17 cellular contexts compared by ENCODE assay signal in genomic region chr18:13387856-13388548, GRCh38.
DNase-seq lines count a peak whose midpoint lies in the region; ATAC-seq, FAIRE-seq and TF ChIP-seq lines count a peak whose summit lies in the region.
"Had no signal": no experiment of that assay in that cellular context is flagged by ENCODE, and none has a peak within 500 bp of the region (broad histone marks: within the 10 kb centered on the region; RNA-seq: fewer than 3 reads in every experiment).

No MANE protein-coding gene starts in this region.

- in situ Hi-C loops in GM23248 (cut with MboI) = no loop called here

- H3K9me1 ChIP-seq in endothelial cell of umbilical vein (replicated peaks; ENCODE audit: control insufficient read depth, extremely low read depth, insufficient read depth, low read length) = no peaks in the 10 kb centered on the region

- no peak for TF ChIP-seq POLR2A in endothelial cell of umbilical vein (IDR thresholded peaks at IDR 0.05; ENCODE audit: low read depth, low read length)

- 0 out of 2 replicates have a peak overlapping the region, but pooled peaks have one; percentile 22 for H3K9ac ChIP-seq in GM23248
- H3K9ac ChIP-seq in endothelial cell of umbilical vein (replicated peaks; ENCODE audit: extremely low read depth, insufficient read depth, low read length) = no peak overlapping the region

- no peaks in the 10 kb centered on the region for H3K9me2 ChIP-seq in GM23248 (ENCODE audit: insufficient read depth)

- BruUV-seq in endothelial cell of umbilical vein (replicated peaks; lab: Mats Ljungman, UMichigan) = no TSS peak

- WGBS in GM23248 (ENCODE audit: low coverage in 1 of 2, low lambda C conversion rate in 2 of 2, missing lambda C conversion rate in 2 of 2), 2 experiments = 14 to 15% methylated on average over 13 of the region's 13 CpGs

- H3K27ac ChIP-seq in GM23248 (no peak overlapping the region), endothelial cell of umbilical vein (ENCODE audit: insufficient read depth, low read depth, low read length) (no peak overlapping the region)
- H3K27ac ChIP-seq: pancreas, SK-N-MC had no signal

- no peak for FAIRE-seq in endothelial cell of umbilical vein (lab: Jason Lieb, UNC)
- FAIRE-seq: pancreas had no signal

- POLR2A ChIA-PET in endothelial cell of umbilical vein (lab: Charles Lee) = no interaction called here

- no peaks in the 10 kb centered on the region for H4K20me1 ChIP-seq in GM23248 (ENCODE audit: insufficient read depth)
- no peaks in the 10 kb centered on the region for H4K20me1 ChIP-seq in endothelial cell of umbilical vein (replicated peaks; ENCODE audit: control insufficient read depth, extremely low read depth, insufficient read depth, low read length)

- H3K4me3 Mint-ChIP-seq in osteocyte (ENCODE audit: unreplicated experiment) (no peak overlapping the region), glutamatergic neuron (ENCODE audit: unreplicated experiment) (no peak overlapping the region)
- H3K4me3 Mint-ChIP-seq: activated naive CD4-positive, alpha-beta T cell treated with anti-CD3 and anti-CD28 coated beads, Interleukin-2, amount 50 U/mL, for 24 hours; CD8-positive, alpha-beta memory T cell; HFFc6 had no signal

- peak; percentile 22 for DNase-seq in AG09319 (ENCODE audit: extremely low read depth, low read depth)
- peak; percentile 80 for DNase-seq in GM23248
- DNase-seq in endothelial cell of umbilical vein (ENCODE audit: low read depth, low spot score) = peak; percentile 13
- DNase-seq in osteocyte (ENCODE audit: extremely low spot score, unreplicated experiment) = peak; percentile 40
- no peak for DNase-seq in glutamatergic neuron
- DNase-seq in kidney tubule cell (ENCODE audit: low spot score) = no peak
- DNase-seq: CD8-positive, alpha-beta memory T cell; erythroblast; HFFc6; mesendoderm; NCI-H2171; pancreas; stimulated activated CD8-positive, alpha-beta memory T cell treated with anti-CD3 and anti-CD28 coated beads, Interleukin-4, amount 100 ng/mL, for 48 hours had no signal

- H2AFZ ChIP-seq in GM23248 = peak overlapping the region; percentile 42; the same call in 1 of the 2 replicates
- H2AFZ ChIP-seq in endothelial cell of umbilical vein (ENCODE audit: low read depth, low read length) = no peak overlapping the region

- H3K79me2 ChIP-seq in GM23248 (ENCODE audit: insufficient read depth) (no peaks in the 10 kb centered on the region), endothelial cell of umbilical vein (ENCODE audit: control insufficient read depth, insufficient read depth, low read length) (no peaks in the 10 kb centered on the region)

- dilution Hi-C loops in endothelial cell of umbilical vein (cut with MboI; ENCODE audit: extremely low pct_ligation_motif_present, low sequenced_read_pairs) = no loop called here

- H3K9me3 ChIP-seq in GM23248 (ENCODE audit: low read depth) = no peaks in the 10 kb centered on the region
- H3K9me3 ChIP-seq in endothelial cell of umbilical vein (replicated peaks; ENCODE audit: control insufficient read depth, insufficient read depth, low read length) = no peaks in the 10 kb centered on the region
- H3K9me3 ChIP-seq: pancreas had no signal

- H3K4me3 ChIP-seq in GM23248 (peak overlapping the region; percentile 21; the same call in 1 of the 2 replicates), endothelial cell of umbilical vein (replicated peaks in 1 of 3; ENCODE audit: insufficient read depth in 1 of 3, low read depth in 1 of 3, low read length in 3 of 3) (no peak overlapping the region)
- H3K4me3 ChIP-seq: pancreas, SK-N-MC had no signal

- H3K4me1 ChIP-seq in GM23248 (ENCODE audit: insufficient read depth) = peaks cover 9% of the 10 kb centered on the region
- no peaks in the 10 kb centered on the region for H3K4me1 ChIP-seq in endothelial cell of umbilical vein (ENCODE audit: control insufficient read depth, extremely low read depth, insufficient read depth, low read length)
- H3K4me1 ChIP-seq: pancreas had no signal

- H3K9me3 Mint-ChIP-seq in osteocyte (ENCODE audit: unreplicated experiment) (peaks cover 5% of the 10 kb centered on the region), glutamatergic neuron (ENCODE audit: unreplicated experiment) (no peaks in the 10 kb centered on the region)
- H3K9me3 Mint-ChIP-seq: activated naive CD4-positive, alpha-beta T cell treated with anti-CD3 and anti-CD28 coated beads, Interleukin-2, amount 50 U/mL, for 24 hours; CD8-positive, alpha-beta memory T cell had no signal

- H3F3A ChIP-seq in GM23248 (ENCODE audit: insufficient read depth) = peaks cover 6% of the 10 kb centered on the region; the same call in 1 of the 2 replicates

- H3K36me3 Mint-ChIP-seq in osteocyte (ENCODE audit: unreplicated experiment) (peaks cover 3% of the 10 kb centered on the region), glutamatergic neuron (ENCODE audit: unreplicated experiment) (no peaks in the 10 kb centered on the region)

- intact Hi-C loops in endothelial cell of umbilical vein (cut with micrococcal nuclease) = no loop called here

- H3K27ac Mint-ChIP-seq in osteocyte (ENCODE audit: unreplicated experiment) = no peak overlapping the region
- H3K27ac Mint-ChIP-seq in glutamatergic neuron (ENCODE audit: unreplicated experiment) = no peak overlapping the region
- H3K27ac Mint-ChIP-seq: activated naive CD4-positive, alpha-beta T cell treated with anti-CD3 and anti-CD28 coated beads, Interleukin-2, amount 50 U/mL, for 24 hours; HFFc6 had no signal

- H3K36me3 ChIP-seq in GM23248 (ENCODE audit: low read depth) (no peaks in the 10 kb centered on the region), endothelial cell of umbilical vein (ENCODE audit: control insufficient read depth in 2 of 2, extremely low read depth in 1 of 2, insufficient read depth in 2 of 2, low read length in 2 of 2) (no peaks in the 10 kb centered on the region)
- H3K36me3 ChIP-seq: pancreas had no signal

- peak overlapping the region; percentile 70 for H3K4me2 ChIP-seq in GM23248 (ENCODE audit: unreplicated experiment)
- no peak overlapping the region for H3K4me2 ChIP-seq in endothelial cell of umbilical vein (ENCODE audit: insufficient read depth, low read length)

- H3K27me3 Mint-ChIP-seq in osteocyte (ENCODE audit: unreplicated experiment) (peaks cover 13% of the 10 kb centered on the region), glutamatergic neuron (ENCODE audit: unreplicated experiment) (no peaks in the 10 kb centered on the region)
- H3K27me3 Mint-ChIP-seq: activated naive CD4-positive, alpha-beta T cell treated with anti-CD3 and anti-CD28 coated beads, Interleukin-2, amount 50 U/mL, for 24 hours had no signal

- ATAC-seq in GM21825 (IDR thresholded peaks at IDR 0.05; ENCODE audit: unreplicated experiment) = no peak
- ATAC-seq in HG03460 (IDR thresholded peaks at IDR 0.05; ENCODE audit: unreplicated experiment) = no peak
- ATAC-seq: pancreas had no signal

- H3K4me1 Mint-ChIP-seq in osteocyte (ENCODE audit: unreplicated experiment) = peaks cover 3% of the 10 kb centered on the region
- peaks cover 13% of the 10 kb centered on the region for H3K4me1 Mint-ChIP-seq in glutamatergic neuron (ENCODE audit: low read depth, unreplicated experiment)

- H3K27me3 ChIP-seq in GM23248 (replicated peaks; ENCODE audit: insufficient read depth) (peaks cover 11% of the 10 kb centered on the region; the same call in 1 of the 2 replicates), endothelial cell of umbilical vein (ENCODE audit: control insufficient read depth in 2 of 2, insufficient read depth in 2 of 2, low read length in 2 of 2) (peaks cover 0 to 2% of the 10 kb centered on the region in 2 experiments)
- H3K27me3 ChIP-seq: pancreas had no signal

- CTCF ChIA-PET in endothelial cell of umbilical vein (lab: Charles Lee) = interaction anchor here (1.6 kb wide), 1 partner anchor 143 kb away, joined by 6 read pairs; no protein-coding TSS in a partner anchor

- TF ChIP-seq CTCF in AG09319 (IDR thresholded peaks at IDR 0.05; ENCODE audit: low read depth, low read length) = no peak
- TF ChIP-seq CTCF in endothelial cell of umbilical vein (IDR thresholded peaks at IDR 0.05; ENCODE audit: extremely low read depth in 1 of 2, insufficient read depth in 1 of 2, low read depth in 1 of 2, low read length in 2 of 2) = no peak
- no peak for TF ChIP-seq CTCF in osteocyte (IDR thresholded peaks at IDR 0.05)
- TF ChIP-seq CTCF in glutamatergic neuron (IDR thresholded peaks at IDR 0.05; ENCODE audit: partially characterized antibody, unreplicated experiment) = no peak

TF ChIP-seq in endothelial cell of umbilical vein, 7 proteins besides CTCF, POLR2A, EP300 and RAD21:
- no peak for TF ChIP-seq JUN (IDR thresholded peaks at IDR 0.05; ENCODE audit: borderline replicate concordance, insufficient read depth, insufficient read length, low read depth)
- TF ChIP-seq EZH2 (IDR thresholded peaks at IDR 0.05; ENCODE audit: borderline replicate concordance, low read depth, low read length, severe bottlenecking) = no peak
- TF ChIP-seq MYC (IDR thresholded peaks at IDR 0.05; ENCODE audit: low read depth, low read length) = no peak
- no peak for TF ChIP-seq POLR2AphosphoS5 (IDR thresholded peaks at IDR 0.05; ENCODE audit: insufficient read depth, low read depth, low read length)
- TF ChIP-seq FOS (IDR thresholded peaks at IDR 0.05; ENCODE audit: borderline replicate concordance, insufficient read depth, low read length) = no peak
- TF ChIP-seq, protein P1, sequence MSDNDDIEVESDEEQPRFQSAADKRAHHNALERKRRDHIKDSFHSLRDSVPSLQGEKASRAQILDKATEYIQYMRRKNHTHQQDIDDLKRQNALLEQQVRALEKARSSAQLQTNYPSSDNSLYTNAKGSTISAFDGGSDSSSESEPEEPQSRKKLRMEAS (IDR thresholded peaks at IDR 0.05; ENCODE audit: insufficient read depth, insufficient read length) = no peak
- no peak for TF ChIP-seq GATA2 (IDR thresholded peaks at IDR 0.05; ENCODE audit: insufficient read depth, insufficient read length, low read depth, low read length)

Comparison
In these comparisons a context has a peak if more than half of its experiments do, and no peak if none do; other contexts are left out.
1. DNase-seq: peak in AG09319 (single experiment), GM23248 (single experiment), endothelial cell of umbilical vein (single experiment) and osteocyte (single experiment); none in glutamatergic neuron (single experiment) and kidney tubule cell (single experiment).